In the genomic region with DNA sequence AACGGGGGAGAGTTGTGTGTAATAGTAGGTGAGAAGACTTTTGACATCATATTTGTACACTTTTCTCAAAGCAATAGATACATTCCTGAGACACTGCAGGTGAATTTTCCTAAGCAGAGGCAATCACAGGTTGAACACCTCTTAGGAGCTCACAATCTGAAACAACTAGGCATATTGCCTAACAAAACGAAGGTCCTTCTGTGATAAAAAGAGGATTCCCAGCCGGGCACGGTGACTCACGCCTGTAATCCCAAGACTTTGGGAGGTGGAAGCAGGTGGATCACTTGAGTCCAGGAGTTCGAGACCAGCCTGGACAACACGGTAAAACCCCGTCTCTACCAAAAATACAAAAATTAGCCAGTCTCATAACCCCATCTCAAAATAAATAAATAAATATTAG, we compare ENCODE assay signal across 17 cellular contexts. TPM values are rescaled to one million over a fixed set of nuclear protein-coding genes. Genes with fewer than 3 reads are reported as not detected.
A peak's percentile ranks its signal among the peaks of the same experiment; 100 is the strongest.
DNase-seq lines count a peak whose midpoint lies in the region; ATAC-seq and TF ChIP-seq lines count a peak whose summit lies in the region.
"Had no signal": no experiment of that assay in that cellular context is flagged by ENCODE, and none has a peak within 500 bp of the region (broad histone marks: within the 10 kb centered on the region; RNA-seq: fewer than 3 reads in every experiment).

No MANE protein-coding gene starts in this region.

- H3K27ac Mint-ChIP-seq in activated naive CD4-positive, alpha-beta T cell treated with anti-CD3 and anti-CD28 coated beads for 36 hours, result no peak overlapping the region
- H3K27ac Mint-ChIP-seq in CD4-positive, alpha-beta memory T cell, result no peak overlapping the region
- H3K27ac Mint-ChIP-seq: CD8-positive, alpha-beta memory T cell had no signal

- peak overlapping the region in 6 of 11 experiments; percentile 6 to 36 (median 10); a peak in 3 of 22 replicates for H3K4me2 ChIP-seq in BLaER1 treated with 17β-estradiol and CSF1 and Interleukin-3, amounts not matched to agents 10 nM and 100 nM
- peak overlapping the region; percentile 65 for H3K4me2 ChIP-seq in hepatocyte

- H2AFZ ChIP-seq in hepatocyte, result no peak overlapping the region
- H2AFZ ChIP-seq: GM23248 had no signal

- peaks cover 94% of the 10 kb centered on the region for H3K79me2 ChIP-seq in hepatocyte

- BruUV-seq in Panc1 (replicated peaks; lab: Mats Ljungman, UMichigan), result no TSS peak

- no peak overlapping the region for H3K4me3 Mint-ChIP-seq in activated naive CD4-positive, alpha-beta T cell treated with anti-CD3 and anti-CD28 coated beads for 36 hours
- no peak overlapping the region for H3K4me3 Mint-ChIP-seq in CD4-positive, alpha-beta memory T cell
- H3K4me3 Mint-ChIP-seq: CD8-positive, alpha-beta memory T cell had no signal

- H3K4me1 ChIP-seq in BLaER1 treated with 17β-estradiol and CSF1 and Interleukin-3, amounts not matched to agents 10 nM and 100 nM, result peaks cover 5 to 84% (median 74%) of the 10 kb centered on the region in 10 experiments
- H3K4me1 ChIP-seq in Panc1 (ENCODE audit: control insufficient read depth, insufficient read depth, low read length), result peaks cover 53% of the 10 kb centered on the region
- H3K4me1 ChIP-seq in hepatocyte (ENCODE audit: insufficient read depth), result peaks cover 34% of the 10 kb centered on the region
- H3K4me1 ChIP-seq in sigmoid colon, result peaks cover 0 to 73% (median 65%) of the 10 kb centered on the region in 4 donors
- H3K4me1 ChIP-seq in right lobe of liver, result no peaks in the 10 kb centered on the region
- no peaks in the 10 kb centered on the region for H3K4me1 ChIP-seq in CD4-positive, alpha-beta memory T cell (ENCODE audit: insufficient read depth, low read length)

- no peaks in the 10 kb centered on the region for H3K9me3 Mint-ChIP-seq in activated naive CD4-positive, alpha-beta T cell treated with anti-CD3 and anti-CD28 coated beads for 36 hours
- H3K9me3 Mint-ChIP-seq in CD4-positive, alpha-beta memory T cell, result peaks cover 0 to 4% (median 0%) of the 10 kb centered on the region in 8 donors
- H3K9me3 Mint-ChIP-seq: CD8-positive, alpha-beta memory T cell had no signal

- intact Hi-C loops in Panc1 (cut with micrococcal nuclease; ENCODE audit: unreplicated experiment), result no loop called here
- intact Hi-C loops in sigmoid colon (cut with DNase I), result no loop called here
- intact Hi-C loops in activated naive CD4-positive, alpha-beta T cell treated with anti-CD3 and anti-CD28 coated beads for 36 hours (cut with micrococcal nuclease), result no loop called here
- intact Hi-C loops in right lobe of liver (cut with DNase I), result no loop called here
- intact Hi-C loops in CD4-positive, alpha-beta memory T cell (cut with micrococcal nuclease), result no loop called here

- in situ Hi-C loops in Panc1 (cut with HindIII; ENCODE audit: low pct_unique_long_range_greater_than_20kb, low sequenced_read_pairs), result no loop called here

- H4K20me1 ChIP-seq in BLaER1 treated with 17β-estradiol and CSF1 and Interleukin-3, amounts not matched to agents 10 nM and 100 nM, result peaks cover 0 to 99% (median 39%) of the 10 kb centered on the region in 11 experiments; a peak in 15 of 22 replicates
- H4K20me1 ChIP-seq in hepatocyte (ENCODE audit: insufficient read depth, poor library complexity, severe bottlenecking), result peaks cover 6% of the 10 kb centered on the region

- no peak overlapping the region for H3K27ac ChIP-seq in BLaER1 treated with 17β-estradiol and CSF1 and Interleukin-3, amounts not matched to agents 10 nM and 100 nM
- H3K27ac ChIP-seq in Panc1 (ENCODE audit: low read length) (peak overlapping the region; percentile 0; the same call in 1 of the 2 replicates), hepatocyte (peak overlapping the region; percentile 93), sigmoid colon (peak overlapping the region in 3 of 4 donors; percentile 80 to 93 (median 92)), right lobe of liver (no peak overlapping the region)
- no peak overlapping the region for H3K27ac ChIP-seq in CD4-positive, alpha-beta memory T cell (ENCODE audit: low read depth, low read length)
- H3K27ac ChIP-seq: GM23248 had no signal

- H3K4me1 Mint-ChIP-seq in activated naive CD4-positive, alpha-beta T cell treated with anti-CD3 and anti-CD28 coated beads for 36 hours (ENCODE audit: low read depth), result no peaks in the 10 kb centered on the region
- H3K4me1 Mint-ChIP-seq in CD4-positive, alpha-beta memory T cell, result no peaks in the 10 kb centered on the region
- H3K4me1 Mint-ChIP-seq: CD8-positive, alpha-beta memory T cell had no signal

- ATAC-seq in Panc1 (no peak), right lobe of liver (no peak)
- ATAC-seq: K562, PC-3 had no signal

- TF ChIP-seq EP300 in sigmoid colon (IDR thresholded peaks at IDR 0.05), result no peak

- no peak for TF ChIP-seq CTCF in Panc1 (IDR thresholded peaks at IDR 0.05)
- no peak for TF ChIP-seq CTCF in hepatocyte (IDR thresholded peaks at IDR 0.05; ENCODE audit: poor library complexity)
- TF ChIP-seq CTCF in sigmoid colon (IDR thresholded peaks at IDR 0.05), result no peak
- TF ChIP-seq CTCF in right lobe of liver (IDR thresholded peaks at IDR 0.05), result no peak

- no peak overlapping the region for H3K9ac ChIP-seq in BLaER1 treated with 17β-estradiol and CSF1 and Interleukin-3, amounts not matched to agents 10 nM and 100 nM
- H3K9ac ChIP-seq: GM23248 had no signal

- H3K27me3 ChIP-seq in BLaER1 treated with 17β-estradiol and CSF1 and Interleukin-3, amounts not matched to agents 10 nM and 100 nM, result no peaks in the 10 kb centered on the region
- H3K27me3 ChIP-seq in Panc1 (ENCODE audit: control insufficient read depth, insufficient read depth, low read length) (no peaks in the 10 kb centered on the region), hepatocyte (no peaks in the 10 kb centered on the region), sigmoid colon (no peaks in the 10 kb centered on the region), right lobe of liver (no peaks in the 10 kb centered on the region)
- H3K27me3 ChIP-seq in CD4-positive, alpha-beta memory T cell (ENCODE audit: insufficient read depth, low read length), result no peaks in the 10 kb centered on the region

- CTCF ChIA-PET in Panc1 (lab: Charles Lee), result no interaction called here
- CTCF ChIA-PET in activated naive CD4-positive, alpha-beta T cell treated with anti-CD3 and anti-CD28 coated beads for 36 hours (lab: Charles Lee), result interaction anchor here (0.6 kb wide), 1 partner anchor 550 kb away, joined by 3 read pairs; no protein-coding TSS in a partner anchor
- CTCF ChIA-PET in CD4-positive, alpha-beta memory T cell (lab: Charles Lee; ENCODE audit: partially characterized antibody), result no interaction called here

- H3K36me3 Mint-ChIP-seq in activated naive CD4-positive, alpha-beta T cell treated with anti-CD3 and anti-CD28 coated beads for 36 hours (ENCODE audit: low read depth), result no peaks in the 10 kb centered on the region
- H3K36me3 Mint-ChIP-seq in CD4-positive, alpha-beta memory T cell, result no peaks in the 10 kb centered on the region
- H3K36me3 Mint-ChIP-seq: CD8-positive, alpha-beta memory T cell had no signal

- POLR2A ChIA-PET in Panc1 (lab: Charles Lee), result no interaction called here
- POLR2A ChIA-PET in CD4-positive, alpha-beta memory T cell (lab: Charles Lee; ENCODE audit: partially characterized antibody), result no interaction called here

- TF ChIP-seq POLR2A in sigmoid colon (IDR thresholded peaks at IDR 0.05) (no peak), right lobe of liver (IDR thresholded peaks at IDR 0.05) (no peak)

- DNase-seq in Panc1 (ENCODE audit: low read depth, low spot score) (no peak), hepatocyte (ENCODE audit: low spot score) (no peak), sigmoid colon (no peak), right lobe of liver (no peak)
- no peak for DNase-seq in activated CD4-positive, alpha-beta T cell treated with anti-CD3 and anti-CD28 coated beads for 1 hour
- no peak for DNase-seq in activated naive CD4-positive, alpha-beta T cell treated with anti-CD3 and anti-CD28 coated beads for 36 hours
- no peak for DNase-seq in CD4-positive, alpha-beta memory T cell
- DNase-seq: CD8-positive, alpha-beta memory T cell; DMS79; GM23248; MV-4-11; NCI-H187 treated with DMSO at 0.1 percent for 48 hours; NCI-H345; NCI-H524 treated with DMSO at 0.1 percent for 48 hours; PC-3 had no signal

- peaks cover 0 to 63% (median 17%) of the 10 kb centered on the region in 11 experiments; a peak in 14 of 22 replicates for H3K36me3 ChIP-seq in BLaER1 treated with 17β-estradiol and CSF1 and Interleukin-3, amounts not matched to agents 10 nM and 100 nM
- H3K36me3 ChIP-seq in Panc1 (ENCODE audit: control insufficient read depth, insufficient read depth, low read length) (no peaks in the 10 kb centered on the region), hepatocyte (replicated peaks; ENCODE audit: insufficient read depth, low read depth) (no peaks in the 10 kb centered on the region), sigmoid colon (no peaks in the 10 kb centered on the region), right lobe of liver (no peaks in the 10 kb centered on the region)
- no peaks in the 10 kb centered on the region for H3K36me3 ChIP-seq in CD4-positive, alpha-beta memory T cell (ENCODE audit: insufficient read depth, low read length)

- no peak overlapping the region for H3K4me3 ChIP-seq in BLaER1 treated with 17β-estradiol and CSF1 and Interleukin-3, amounts not matched to agents 10 nM and 100 nM
- H3K4me3 ChIP-seq in Panc1 (ENCODE audit: low read depth in 2 of 2, low read length in 2 of 2) (no peak overlapping the region), hepatocyte (no peak overlapping the region), sigmoid colon (no peak overlapping the region), right lobe of liver (no peak overlapping the region)
- H3K4me3 ChIP-seq in CD4-positive, alpha-beta memory T cell (ENCODE audit: low read length in 2 of 2), result no peak overlapping the region
- H3K4me3 ChIP-seq: GM23248, K562 had no signal

- H3K9me3 ChIP-seq in BLaER1 treated with 17β-estradiol and CSF1 and Interleukin-3, amounts not matched to agents 10 nM and 100 nM (replicated peaks in 1 of 11), result no peaks in the 10 kb centered on the region
- H3K9me3 ChIP-seq in Panc1 (ENCODE audit: control insufficient read depth, insufficient read depth, low read depth, low read length) (no peaks in the 10 kb centered on the region), hepatocyte (ENCODE audit: low read depth) (no peaks in the 10 kb centered on the region), sigmoid colon (no peaks in the 10 kb centered on the region), right lobe of liver (no peaks in the 10 kb centered on the region)
- H3K9me3 ChIP-seq in CD4-positive, alpha-beta memory T cell (ENCODE audit: control insufficient read depth in 1 of 2, low read length in 2 of 2), result no peaks in the 10 kb centered on the region

- H3K9me2 ChIP-seq in hepatocyte (replicated peaks; ENCODE audit: insufficient read depth), result no peaks in the 10 kb centered on the region

- peaks cover 15% of the 10 kb centered on the region for H3K27me3 Mint-ChIP-seq in activated naive CD4-positive, alpha-beta T cell treated with anti-CD3 and anti-CD28 coated beads for 36 hours (ENCODE audit: low read depth)
- H3K27me3 Mint-ChIP-seq in CD4-positive, alpha-beta memory T cell, result peaks cover 11 to 23% of the 10 kb centered on the region in 2 donors

- WGBS in hepatocyte (ENCODE audit: low lambda C conversion rate, missing lambda C conversion rate), result 73% methylated on average over 8 of the region's 8 CpGs
- 62 to 89% methylated on average over 8 of the region's 8 CpGs for WGBS in sigmoid colon, 2 donors
- 67% methylated on average over 8 of the region's 8 CpGs for WGBS in right lobe of liver (ENCODE audit: insufficient coverage, low coverage, low lambda C conversion rate, missing lambda C conversion rate)

RNA-seq across cellular contexts. Expression of a gene that starts 17.4 kb away (rescaled TPM):
- total RNA-seq in Panc1 (2021; ENCODE audit: unreplicated experiment) (126 TPM), hepatocyte (55.0 and 58.7 TPM in 2 replicates), sigmoid colon (10 to 100 TPM; 50.4 to 75.9 (median 67.1) TPM), right lobe of liver (1 to 10 TPM; 2.7 to 9.5 (median 8.0) TPM)
- polyA plus RNA-seq in Panc1 (2012; ENCODE audit: insufficient read length), result 134 TPM
- polyA plus RNA-seq in hepatocyte (74.1 and 88.0 TPM in 2 replicates), sigmoid colon (10 to 100 TPM in 1 of 3 donors, 1 to 10 TPM in 2; 1.4 to 11.5 (median 8.4) TPM)
- total RNA-seq in activated naive CD4-positive, alpha-beta T cell treated with anti-CD3 and anti-CD28 coated beads for 36 hours, result under 1 TPM; 0.20 to 0.33 TPM
- total RNA-seq in CD4-positive, alpha-beta memory T cell, result 1 to 10 TPM in 1 of 2 experiments, under 1 TPM in 1; 0.55 to 1.5 TPM
- polyA plus RNA-seq in CD4-positive, alpha-beta memory T cell, result 1 to 10 TPM; 2.3 to 2.7 TPM

RNA-seq across cellular contexts. Expression of a gene that starts 34.8 kb away (rescaled TPM):
- 10.2 TPM for total RNA-seq in Panc1 (2021; ENCODE audit: unreplicated experiment)
- polyA plus RNA-seq in Panc1 (2012; ENCODE audit: insufficient read length), result 10.7 TPM
- total RNA-seq in hepatocyte, result 16.2 and 16.7 TPM in 2 replicates
- 18.4 and 25.3 TPM in 2 replicates for polyA plus RNA-seq in hepatocyte
- total RNA-seq in sigmoid colon, result 10 to 100 TPM in 3 of 4 donors, 1 to 10 TPM in 1; 8.0 to 13.6 (median 11.0) TPM
- 1 to 10 TPM; 6.0 to 9.2 (median 8.1) TPM for polyA plus RNA-seq in sigmoid colon
- 1 to 10 TPM; 7.3 to 7.4 TPM for total RNA-seq in activated naive CD4-positive, alpha-beta T cell treated with anti-CD3 and anti-CD28 coated beads for 36 hours
- total RNA-seq in right lobe of liver, result 1 to 10 TPM; 3.9 to 6.5 (median 4.1) TPM
- 10 to 100 TPM; 12.3 to 13.2 TPM for total RNA-seq in CD4-positive, alpha-beta memory T cell
- 10 to 100 TPM; 23.0 to 26.3 TPM for polyA plus RNA-seq in CD4-positive, alpha-beta memory T cell

Comparison
In these comparisons a context has a peak if more than half of its experiments do, and no peak if none do; other contexts are left out.
1. H3K27ac ChIP-seq: peak in Panc1 (single experiment), hepatocyte (single experiment) and sigmoid colon (3 of 4); none in BLaER1 treated with 17β-estradiol and CSF1 and Interleukin-3, amounts not matched to agents 10 nM and 100 nM (0 of 11), right lobe of liver (0 of 3) and CD4-positive, alpha-beta memory T cell (single experiment).